In genomic region chr6:25660512-25660911, GRCh38 we compare ENCODE assay signal across 1 cellular context.
TF ChIP-seq lines count a peak whose summit lies in the region.

No MANE protein-coding gene starts in this region.

TF ChIP-seq in HepG2, 621 proteins besides CTCF, POLR2A, EP300 and RAD21 (continued from another document):
- TF ChIP-seq ATF7-NPFF (CRISPR knock-in tag; IDR thresholded peaks at IDR 0.05; ENCODE audit: low read depth): no peak
- TF ChIP-seq DPF2 (CRISPR knock-in tag; IDR thresholded peaks at IDR 0.05; ENCODE audit: borderline replicate concordance, low read depth): peak; percentile 65; the same call in 1 of the 2 replicates
- TF ChIP-seq ZNF558 (CRISPR knock-in tag; IDR thresholded peaks at IDR 0.05; ENCODE audit: borderline replicate concordance): no peak
- TF ChIP-seq ZNF572 (CRISPR knock-in tag; IDR thresholded peaks at IDR 0.05): no peak
- TF ChIP-seq REPIN1 (CRISPR knock-in tag; IDR thresholded peaks at IDR 0.05; ENCODE audit: borderline replicate concordance, low read depth): no peak
- no peak for TF ChIP-seq ZNF737 (CRISPR knock-in tag; IDR thresholded peaks at IDR 0.05; ENCODE audit: borderline replicate concordance)
- TF ChIP-seq FOXA1 (IDR thresholded peaks at IDR 0.05): no peak
- TF ChIP-seq FOXA1 (CRISPR knock-in tag; IDR thresholded peaks at IDR 0.05): peak; percentile 89
- peak; percentile 60; the same call in 1 of the 2 replicates for TF ChIP-seq AHDC1 (CRISPR knock-in tag; IDR thresholded peaks at IDR 0.05; ENCODE audit: borderline replicate concordance)
- no peak for TF ChIP-seq NR1H2 (CRISPR knock-in tag; IDR thresholded peaks at IDR 0.05; ENCODE audit: borderline replicate concordance, low read depth)
